8 cellular contexts compared by ENCODE assay signal in the genomic region with DNA sequence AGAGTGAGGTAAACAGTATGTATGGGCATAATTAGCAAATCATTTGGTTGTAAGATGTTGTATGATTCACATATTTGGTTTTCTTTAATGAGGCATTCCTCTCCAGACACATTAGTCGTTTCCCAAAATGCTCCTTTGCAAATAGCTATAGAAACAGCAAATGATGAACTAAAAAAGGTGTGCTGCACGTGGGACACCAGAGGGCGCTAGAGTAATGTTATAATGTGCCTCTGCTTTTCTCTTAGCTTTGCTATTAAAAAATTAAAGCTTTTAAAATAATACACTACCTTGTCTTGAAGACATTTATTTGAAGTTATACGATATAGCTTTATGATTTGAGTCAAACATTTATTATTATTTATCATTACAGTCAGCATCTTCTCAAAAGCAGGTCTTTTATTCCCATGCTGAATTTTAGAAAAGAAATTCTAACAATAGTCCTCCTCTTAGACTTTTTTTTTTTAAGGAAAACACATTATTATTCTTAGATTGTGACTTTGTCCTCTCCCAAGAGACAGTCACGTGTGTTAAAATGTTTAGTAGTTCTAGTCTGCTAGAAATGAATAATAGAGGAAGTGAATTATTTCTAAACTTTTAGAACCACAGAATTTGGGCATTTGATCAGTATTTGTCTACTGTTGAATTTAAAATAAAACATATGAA.
DNase-seq lines count a peak whose midpoint lies in the region; ATAC-seq and TF ChIP-seq lines count a peak whose summit lies in the region.

No MANE protein-coding gene starts in this region.

- CTCF ChIA-PET in mammary epithelial cell (lab: Charles Lee; ENCODE audit: low non-redundant PET) = interaction anchor here (0.5 to 1.1 kb wide), 9 partner anchors 8 to 1741 kb away, joined by 3 to 11 read pairs (median 3); no protein-coding TSS in a partner anchor

- H3K4me1 ChIP-seq in mammary epithelial cell (ENCODE audit: insufficient read depth, low read length) = no peaks in the 10 kb centered on the region

- no peak overlapping the region for H3K4me2 ChIP-seq in mammary epithelial cell (ENCODE audit: insufficient read depth, low read depth, low read length)

- no peak overlapping the region for H3K9ac ChIP-seq in mammary epithelial cell (ENCODE audit: insufficient read depth, low read length)

- intact Hi-C loops in mammary epithelial cell (cut with micrococcal nuclease) = loop anchor here (1.0 to 5.0 kb wide), 8 partner anchors 35 to 671 kb away; partner anchors contain the start of gene FRY

- no peak for ATAC-seq in HG03196 (IDR thresholded peaks at IDR 0.05; ENCODE audit: unreplicated experiment)

- no peaks in the 10 kb centered on the region for H3K36me3 ChIP-seq in mammary epithelial cell (ENCODE audit: insufficient read depth, low read length)
- no peaks in the 10 kb centered on the region for H3K36me3 ChIP-seq in kidney epithelial cell (ENCODE audit: control insufficient read depth, insufficient read depth, low read length)

- DNase-seq in A172 (ENCODE audit: low spot score) = peak; percentile 28
- DNase-seq in NCI-H1092 treated with DMSO at 0.1 percent for 48 hours (lab: John Stamatoyannopoulos, UW) = peak; percentile 47
- peak; percentile 66 for DNase-seq in SW480 (ENCODE audit: low spot score)
- DNase-seq in mammary epithelial cell = peak; percentile 37
- peak; percentile 18 for DNase-seq in kidney epithelial cell (ENCODE audit: low read depth)
- DNase-seq in stimulated activated CD4-positive, alpha-beta T cell treated with anti-CD3 and anti-CD28 coated beads, TNF-alpha, amount 100 ng/mL, for 24 hours (ENCODE audit: low read depth in 3 of 3) = peak; percentile 5 to 32 (median 13)

- BruUV-seq in mammary epithelial cell (replicated peaks; lab: Mats Ljungman, UMichigan) = no TSS peak

- dilution Hi-C loops in mammary epithelial cell (cut with HindIII; ENCODE audit: low sequenced_read_pairs) = no loop called here

- H3K27ac ChIP-seq in mammary epithelial cell (ENCODE audit: insufficient read depth, low read depth, low read length) = no peak overlapping the region

- no peak overlapping the region for H2AFZ ChIP-seq in mammary epithelial cell (ENCODE audit: low read depth, low read length)

- H4K20me1 ChIP-seq in mammary epithelial cell (ENCODE audit: insufficient read depth, low read length) = no peaks in the 10 kb centered on the region

- H3K9me3 ChIP-seq in mammary epithelial cell (replicated peaks; ENCODE audit: insufficient read depth, low read length) = no peaks in the 10 kb centered on the region

- peak; percentile 79 for TF ChIP-seq CTCF in GM12873 (IDR thresholded peaks at IDR 0.05; ENCODE audit: insufficient read depth, low read depth, low read length, missing control alignments)
- peak; percentile 81 to 85 for TF ChIP-seq CTCF in mammary epithelial cell (conservative IDR thresholded peaks at IDR 0.05 in 1 of 2, IDR thresholded peaks at IDR 0.05 in 1 of 2; ENCODE audit: extremely low read depth in 1 of 2, insufficient read depth in 1 of 2, low read depth in 1 of 2, low read length in 2 of 2)
- TF ChIP-seq CTCF in kidney epithelial cell (IDR thresholded peaks at IDR 0.05; ENCODE audit: insufficient read depth, low read length, poor library complexity, severe bottlenecking) = peak; percentile 80

- no peaks in the 10 kb centered on the region for H3K79me2 ChIP-seq in mammary epithelial cell (ENCODE audit: insufficient read depth, low read length)

- 5% methylated on average over 5 of the region's 5 CpGs for WGBS in mammary epithelial cell (ENCODE audit: low coverage, missing lambda C conversion rate)

- in situ Hi-C loops in mammary epithelial cell (cut with MboI; ENCODE audit: low sequenced_read_pairs in 2 of 2) = loop anchor here (10.0 to 25.0 kb wide), 3 partner anchors 102 to 402 kb away; partner anchors contain the start of genes BRCA2 (in 1 of the 2) and ZAR1L (in 1 of the 2)

- H3K27me3 ChIP-seq in mammary epithelial cell (ENCODE audit: insufficient read depth, low read length) (no peaks in the 10 kb centered on the region), kidney epithelial cell (ENCODE audit: control insufficient read depth, insufficient read depth, low read length) (no peaks in the 10 kb centered on the region)

- H3K4me3 ChIP-seq in mammary epithelial cell (replicated peaks in 1 of 3; ENCODE audit: insufficient read depth in 1 of 3, low read depth in 2 of 3, low read length in 3 of 3) (no peak overlapping the region), kidney epithelial cell (ENCODE audit: low read depth, low read length) (no peak overlapping the region)

Comparison
In these comparisons a context has a peak if more than half of its experiments do, and no peak if none do; other contexts are left out.
1. DNase-seq: peak in every context shown above with its lines; median percentile 66 in SW480; 47 in NCI-H1092 treated with DMSO at 0.1 percent for 48 hours; 37 in mammary epithelial cell; 28 in A172; 18 in kidney epithelial cell; 13 in stimulated activated CD4-positive, alpha-beta T cell treated with anti-CD3 and anti-CD28 coated beads, TNF-alpha, amount 100 ng/mL, for 24 hours.